In the genomic region with DNA sequence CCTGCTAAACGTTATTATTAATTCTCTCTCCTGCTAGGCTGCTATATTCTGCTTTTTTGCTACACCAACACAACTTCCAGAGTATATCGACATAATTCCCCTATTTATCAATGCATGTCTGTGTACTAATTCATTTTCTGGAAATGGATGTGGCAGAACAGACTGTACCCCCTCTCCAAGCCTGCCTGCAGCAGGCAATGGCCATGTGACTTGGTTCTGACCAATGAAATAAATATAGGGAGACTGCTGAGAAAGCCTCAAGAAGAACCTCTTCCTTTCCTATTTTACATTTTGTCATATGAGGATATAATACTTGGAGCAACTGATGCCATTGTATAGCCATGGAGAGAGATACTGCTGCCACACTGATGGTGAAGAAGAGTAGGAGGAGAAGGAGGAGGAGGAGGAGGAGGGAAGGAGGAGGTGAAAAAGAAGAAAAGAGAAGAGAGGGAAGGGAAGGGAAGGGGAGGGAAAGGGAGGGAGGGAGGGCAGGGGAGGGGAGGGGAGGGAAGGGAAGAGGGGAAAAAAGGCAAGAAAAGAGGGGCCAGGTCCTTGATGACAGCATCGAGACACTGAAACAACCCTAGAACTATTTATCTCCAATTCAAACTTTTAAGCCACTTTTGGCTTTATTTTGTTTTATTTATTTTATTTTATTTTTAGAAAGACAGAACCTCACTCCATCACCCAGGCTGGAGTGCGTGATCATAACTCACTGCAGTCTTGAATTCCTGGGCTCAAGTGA, we compare ENCODE assay signal across 24 cellular contexts. TPM values are rescaled to one million over a fixed set of nuclear protein-coding genes. Genes with fewer than 3 reads are reported as not detected.
"Had no signal": no experiment of that assay in that cellular context is flagged by ENCODE, and none has a peak within 500 bp of the region (broad histone marks: within the 10 kb centered on the region; RNA-seq: fewer than 3 reads in every experiment).

No MANE protein-coding gene starts in this region.

- DNase-seq: activated CD4-positive, alpha-beta T cell treated with anti-CD3 and anti-CD28 coated beads, Interleukin-2, amount 10 ng/mL, durations not matched to agents 24 days and 14 days; activated CD4-positive, alpha-beta T cell treated with anti-CD3 and anti-CD28 coated beads, Interleukin-2, amount 50 U/mL, for 48 hours; activated CD4-positive, CD25-positive, alpha-beta regulatory T cell treated with anti-CD3 and anti-CD28 coated beads, Interleukin-2, amount 50 U/mL, for 72 hours; activated CD8-positive, alpha-beta memory T cell treated with anti-CD3 and anti-CD28 coated beads, Interleukin-2, amount 10 ng/mL, durations not matched to agents 7 days and 5 days; activated effector memory CD4-positive, alpha-beta T cell treated with Interleukin-2 at 50 U/mL for 16 hours; activated naive CD4-positive, alpha-beta T cell; activated T-cell treated with anti-CD3 and anti-CD28 coated beads, Interleukin-2, amount 50 U/mL, for 24 hours; aorta; caudate nucleus; MG63; MV-4-11; NCI-H1105; NCI-H1436; NCI-H1694 treated with DMSO at 0.1 percent for 48 hours; NCI-H2029 treated with DMSO at 0.1 percent for 48 hours; NCI-H510A treated with DMSO at 0.1 percent for 48 hours; NCI-H69; NK-92 treated with Interleukin-12 subunit alpha and Interleukin-12 subunit beta, amount 100 ng/mL, for 24 hours; PC-3; SHP77 treated with DMSO at 0.1 percent for 48 hours had no signal

- H3K27ac Mint-ChIP-seq: activated CD4-positive, alpha-beta T cell treated with anti-CD3 and anti-CD28 coated beads, Interleukin-2, amount 10 ng/mL, durations not matched to agents 24 days and 14 days; activated CD8-positive, alpha-beta memory T cell treated with anti-CD3 and anti-CD28 coated beads, Interleukin-2, amount 10 ng/mL, durations not matched to agents 7 days and 5 days; activated naive CD4-positive, alpha-beta T cell treated with anti-CD3 and anti-CD28 coated beads, Interleukin-2, amount 50 U/mL, for 24 hours; activated T-cell treated with anti-CD3 and anti-CD28 coated beads, Interleukin-2, amount 50 U/mL, for 24 hours; activated T-helper 1 cell treated with anti-CD3 and anti-CD28 coated beads, Interleukin-12 subunit alpha, Interleukin-12 subunit beta, Interleukin-2, Interleukin-4 antibody, amounts not matched to agents 30 ng/mL and 10 ng/mL and 1 ng/mL, durations not matched to agents 14 hours and 24 hours and 36 hours; T-helper 1 cell treated with Interleukin-12 subunit alpha and Interleukin-12 subunit beta and Interleukin-4 antibody, amounts not matched to agents 30 μg/mL and 1 μg/mL, for 36 hours had no signal

- H3K9me3 Mint-ChIP-seq: activated CD4-positive, alpha-beta T cell treated with anti-CD3 and anti-CD28 coated beads, Interleukin-2, amount 10 ng/mL, durations not matched to agents 24 days and 14 days; activated naive CD4-positive, alpha-beta T cell treated with anti-CD3 and anti-CD28 coated beads, Interleukin-2, amount 50 U/mL, for 24 hours; activated T-cell treated with anti-CD3 and anti-CD28 coated beads, Interleukin-2, amount 50 U/mL, for 24 hours; activated T-helper 1 cell treated with anti-CD3 and anti-CD28 coated beads, Interleukin-12 subunit alpha, Interleukin-12 subunit beta, Interleukin-2, Interleukin-4 antibody, amounts not matched to agents 30 ng/mL and 10 ng/mL and 1 ng/mL, durations not matched to agents 14 hours and 24 hours and 36 hours; T-helper 1 cell treated with Interleukin-12 subunit alpha and Interleukin-12 subunit beta and Interleukin-4 antibody, amounts not matched to agents 30 μg/mL and 1 μg/mL, for 36 hours had no signal

- H3K4me1 Mint-ChIP-seq: activated CD4-positive, alpha-beta T cell treated with anti-CD3 and anti-CD28 coated beads, Interleukin-2, amount 10 ng/mL, durations not matched to agents 24 days and 14 days; activated CD8-positive, alpha-beta memory T cell treated with anti-CD3 and anti-CD28 coated beads, Interleukin-2, amount 10 ng/mL, durations not matched to agents 7 days and 5 days; activated naive CD4-positive, alpha-beta T cell treated with anti-CD3 and anti-CD28 coated beads, Interleukin-2, amount 50 U/mL, for 24 hours had no signal

- H3K27ac ChIP-seq: breast epithelium had no signal

- H3K4me1 ChIP-seq: breast epithelium had no signal

- H3K36me3 ChIP-seq: breast epithelium, MG63 had no signal

- H3K36me3 Mint-ChIP-seq: activated CD8-positive, alpha-beta memory T cell treated with anti-CD3 and anti-CD28 coated beads, Interleukin-2, amount 10 ng/mL, durations not matched to agents 7 days and 5 days; activated naive CD4-positive, alpha-beta T cell treated with anti-CD3 and anti-CD28 coated beads, Interleukin-2, amount 50 U/mL, for 24 hours had no signal

- H3K9me3 ChIP-seq: breast epithelium, MG63 had no signal

- H3K4me3 ChIP-seq: breast epithelium, MG63 had no signal

- H3K27me3 ChIP-seq: breast epithelium, MG63 had no signal

- H3K4me3 Mint-ChIP-seq: activated CD4-positive, alpha-beta T cell treated with anti-CD3 and anti-CD28 coated beads, Interleukin-2, amount 10 ng/mL, durations not matched to agents 24 days and 14 days; activated CD8-positive, alpha-beta memory T cell treated with anti-CD3 and anti-CD28 coated beads, Interleukin-2, amount 10 ng/mL, durations not matched to agents 7 days and 5 days; activated naive CD4-positive, alpha-beta T cell treated with anti-CD3 and anti-CD28 coated beads, Interleukin-2, amount 50 U/mL, for 24 hours; activated T-cell treated with anti-CD3 and anti-CD28 coated beads, Interleukin-2, amount 50 U/mL, for 24 hours; activated T-helper 1 cell treated with anti-CD3 and anti-CD28 coated beads, Interleukin-12 subunit alpha, Interleukin-12 subunit beta, Interleukin-2, Interleukin-4 antibody, amounts not matched to agents 30 ng/mL and 10 ng/mL and 1 ng/mL, durations not matched to agents 14 hours and 24 hours and 36 hours; T-helper 1 cell treated with Interleukin-12 subunit alpha and Interleukin-12 subunit beta and Interleukin-4 antibody, amounts not matched to agents 30 μg/mL and 1 μg/mL, for 36 hours had no signal

RNA-seq across cellular contexts. Expression of a gene that starts 57.0 kb away (rescaled TPM):
- total RNA-seq: PC-3 had no signal
